In the genomic region with DNA sequence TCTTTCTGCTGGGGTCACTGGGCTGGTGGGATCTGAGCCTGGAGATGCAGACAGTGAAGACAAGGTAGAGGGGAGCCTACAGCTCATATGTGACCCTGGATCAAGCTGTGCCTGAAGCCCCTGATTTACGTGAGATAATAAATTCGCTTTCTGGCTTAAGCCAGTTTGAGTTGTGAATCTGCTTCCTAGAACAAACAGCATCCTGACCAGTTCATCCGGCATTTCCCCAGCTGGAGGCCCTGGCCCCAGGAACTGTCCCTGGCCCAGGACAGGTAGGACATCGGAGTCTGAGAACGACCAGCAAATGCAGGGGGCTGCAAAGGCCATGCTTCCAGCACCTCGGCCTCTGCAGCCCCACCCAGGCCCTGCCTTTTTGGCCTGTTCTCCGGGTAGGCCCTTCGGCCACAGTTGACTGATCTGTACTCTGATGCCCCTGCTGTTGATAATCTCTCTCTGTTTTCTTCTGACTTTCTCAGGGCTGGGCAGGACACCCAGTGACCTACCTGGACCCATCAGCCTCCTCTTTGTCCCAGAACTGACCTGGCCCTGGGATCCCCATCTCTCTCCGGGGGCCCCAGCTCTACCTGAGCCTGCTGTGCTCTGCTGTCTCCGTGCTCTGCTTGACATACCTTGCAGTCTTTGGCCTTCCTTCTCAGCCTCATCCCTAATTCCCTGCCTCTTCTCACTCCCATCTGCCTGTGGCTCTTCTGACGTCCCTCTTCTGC, we compare ENCODE assay signal across 23 cellular contexts. TPM values are rescaled to one million over a fixed set of nuclear protein-coding genes. Genes with fewer than 3 reads are reported as not detected.
DNase-seq lines count a peak whose midpoint lies in the region; ATAC-seq and TF ChIP-seq lines count a peak whose summit lies in the region.
"Had no signal": no experiment of that assay in that cellular context is flagged by ENCODE, and none has a peak within 500 bp of the region (broad histone marks: within the 10 kb centered on the region; RNA-seq: fewer than 3 reads in every experiment).

No MANE protein-coding gene starts in this region.

- H3K9me3 Mint-ChIP-seq in activated naive CD4-positive, alpha-beta T cell treated with anti-CD3 and anti-CD28 coated beads, Interleukin-2, amount 10 ng/mL, durations not matched to agents 7 days and 5 days, result no peaks in the 10 kb centered on the region
- no peaks in the 10 kb centered on the region for H3K9me3 Mint-ChIP-seq in activated naive CD4-positive, alpha-beta T cell treated with anti-CD3 and anti-CD28 coated beads for 36 hours
- no peaks in the 10 kb centered on the region for H3K9me3 Mint-ChIP-seq in activated naive CD8-positive, alpha-beta T cell treated with anti-CD3 and anti-CD28 coated beads, Interleukin-2, amount 50 U/mL, for 24 hours
- H3K9me3 Mint-ChIP-seq: activated naive CD4-positive, alpha-beta T cell treated with anti-CD3 and anti-CD28 coated beads, Interleukin-2, amount 50 U/mL, for 24 hours; CD4-positive, alpha-beta T cell; mesothelial cell of epicardium; nephron progenitor cell had no signal

- H4K20me1 ChIP-seq in hepatocyte (ENCODE audit: insufficient read depth, poor library complexity, severe bottlenecking), result no peaks in the 10 kb centered on the region

- no peak for TF ChIP-seq CTCF in hepatocyte (IDR thresholded peaks at IDR 0.05; ENCODE audit: poor library complexity)
- no peak for TF ChIP-seq CTCF in vagina (IDR thresholded peaks at IDR 0.05)

- peaks cover 21% of the 10 kb centered on the region for H3K4me1 Mint-ChIP-seq in activated naive CD4-positive, alpha-beta T cell treated with anti-CD3 and anti-CD28 coated beads, Interleukin-2, amount 10 ng/mL, durations not matched to agents 7 days and 5 days
- peaks cover 17% of the 10 kb centered on the region for H3K4me1 Mint-ChIP-seq in activated naive CD4-positive, alpha-beta T cell treated with anti-CD3 and anti-CD28 coated beads for 36 hours (ENCODE audit: low read depth)
- peaks cover 16% of the 10 kb centered on the region for H3K4me1 Mint-ChIP-seq in activated naive CD8-positive, alpha-beta T cell treated with anti-CD3 and anti-CD28 coated beads, Interleukin-2, amount 50 U/mL, for 24 hours

- H3K36me3 ChIP-seq in hepatocyte (replicated peaks; ENCODE audit: insufficient read depth, low read depth) (no peaks in the 10 kb centered on the region), vagina (peaks cover 0 to 17% of the 10 kb centered on the region in 2 donors)

- no peak overlapping the region for H3K4me2 ChIP-seq in hepatocyte

- ATAC-seq in activated naive CD8-positive, alpha-beta T cell treated with anti-CD3 and anti-CD28 coated beads, Interleukin-2, amount 50 U/mL, for 24 hours, result no peak
- ATAC-seq in left lobe of liver, result no peak
- ATAC-seq: body of pancreas had no signal

- H3K27ac Mint-ChIP-seq in activated naive CD4-positive, alpha-beta T cell treated with anti-CD3 and anti-CD28 coated beads, Interleukin-2, amount 10 ng/mL, durations not matched to agents 7 days and 5 days, result peak overlapping the region; percentile 43
- no peak overlapping the region for H3K27ac Mint-ChIP-seq in activated naive CD4-positive, alpha-beta T cell treated with anti-CD3 and anti-CD28 coated beads for 36 hours
- H3K27ac Mint-ChIP-seq in activated naive CD8-positive, alpha-beta T cell treated with anti-CD3 and anti-CD28 coated beads, Interleukin-2, amount 50 U/mL, for 24 hours, result peak overlapping the region; percentile 53
- H3K27ac Mint-ChIP-seq: CD4-positive, alpha-beta T cell; mesothelial cell of epicardium; nephron progenitor cell had no signal

- H3K9me2 ChIP-seq in hepatocyte (replicated peaks; ENCODE audit: insufficient read depth), result no peaks in the 10 kb centered on the region

- H3K79me2 ChIP-seq in hepatocyte, result peaks cover 9% of the 10 kb centered on the region

- no peak overlapping the region for H3K4me3 Mint-ChIP-seq in activated naive CD4-positive, alpha-beta T cell treated with anti-CD3 and anti-CD28 coated beads, Interleukin-2, amount 10 ng/mL, durations not matched to agents 7 days and 5 days
- no peak overlapping the region for H3K4me3 Mint-ChIP-seq in activated naive CD4-positive, alpha-beta T cell treated with anti-CD3 and anti-CD28 coated beads for 36 hours
- H3K4me3 Mint-ChIP-seq in activated naive CD8-positive, alpha-beta T cell treated with anti-CD3 and anti-CD28 coated beads, Interleukin-2, amount 50 U/mL, for 24 hours, result no peak overlapping the region
- H3K4me3 Mint-ChIP-seq: activated naive CD4-positive, alpha-beta T cell treated with anti-CD3 and anti-CD28 coated beads, Interleukin-2, amount 50 U/mL, for 24 hours; CD4-positive, alpha-beta T cell; mesothelial cell of epicardium; nephron progenitor cell had no signal

- H3K9me3 ChIP-seq in hepatocyte (ENCODE audit: low read depth) (no peaks in the 10 kb centered on the region), vagina (no peaks in the 10 kb centered on the region)
- H3K9me3 ChIP-seq: body of pancreas, colonic mucosa had no signal

- CTCF ChIA-PET in activated naive CD4-positive, alpha-beta T cell treated with anti-CD3 and anti-CD28 coated beads, Interleukin-2, amount 10 ng/mL, durations not matched to agents 7 days and 5 days (lab: Charles Lee), result no interaction called here
- CTCF ChIA-PET in activated naive CD4-positive, alpha-beta T cell treated with anti-CD3 and anti-CD28 coated beads for 36 hours (lab: Charles Lee), result no interaction called here

- no peaks in the 10 kb centered on the region for H3K27me3 Mint-ChIP-seq in activated naive CD4-positive, alpha-beta T cell treated with anti-CD3 and anti-CD28 coated beads, Interleukin-2, amount 10 ng/mL, durations not matched to agents 7 days and 5 days
- no peaks in the 10 kb centered on the region for H3K27me3 Mint-ChIP-seq in activated naive CD4-positive, alpha-beta T cell treated with anti-CD3 and anti-CD28 coated beads for 36 hours (ENCODE audit: low read depth)
- H3K27me3 Mint-ChIP-seq in activated naive CD8-positive, alpha-beta T cell treated with anti-CD3 and anti-CD28 coated beads, Interleukin-2, amount 50 U/mL, for 24 hours, result no peaks in the 10 kb centered on the region
- H3K27me3 Mint-ChIP-seq: activated naive CD4-positive, alpha-beta T cell treated with anti-CD3 and anti-CD28 coated beads, Interleukin-2, amount 50 U/mL, for 24 hours; CD4-positive, alpha-beta T cell had no signal

- H2AFZ ChIP-seq in hepatocyte, result no peak overlapping the region

- H3K36me3 Mint-ChIP-seq in activated naive CD4-positive, alpha-beta T cell treated with anti-CD3 and anti-CD28 coated beads, Interleukin-2, amount 10 ng/mL, durations not matched to agents 7 days and 5 days, result peaks cover 40% of the 10 kb centered on the region
- H3K36me3 Mint-ChIP-seq in activated naive CD4-positive, alpha-beta T cell treated with anti-CD3 and anti-CD28 coated beads for 36 hours (ENCODE audit: low read depth), result peaks cover 11% of the 10 kb centered on the region
- H3K36me3 Mint-ChIP-seq in activated naive CD8-positive, alpha-beta T cell treated with anti-CD3 and anti-CD28 coated beads, Interleukin-2, amount 50 U/mL, for 24 hours (ENCODE audit: low read depth), result peaks cover 33% of the 10 kb centered on the region

- DNase-seq in activated naive CD4-positive, alpha-beta T cell treated with anti-CD3 and anti-CD28 coated beads, Interleukin-2, amount 10 ng/mL, durations not matched to agents 7 days and 5 days, result no peak
- DNase-seq in activated naive CD4-positive, alpha-beta T cell treated with anti-CD3 and anti-CD28 coated beads for 36 hours, result no peak
- DNase-seq in activated naive CD8-positive, alpha-beta T cell treated with anti-CD3 and anti-CD28 coated beads, Interleukin-2, amount 50 U/mL, for 24 hours, result no peak
- DNase-seq in hepatocyte (ENCODE audit: low spot score) (no peak), vagina (ENCODE audit: extremely low spot score in 2 of 2) (no peak), left lobe of liver (ENCODE audit: low spot score) (no peak), hippocampal formation (lab: John Stamatoyannopoulos, UW) (no peak), GDM1 (lab: John Stamatoyannopoulos, UW) (no peak)
- DNase-seq: activated CD4-positive, alpha-beta T cell treated with anti-CD3 and anti-CD28 coated beads for 48 hours; body of pancreas; CD4-positive, alpha-beta T cell; colonic mucosa; DND-41; kidney glomerular epithelial cell; NCI-H1105; NCI-H524 treated with DMSO at 0.1 percent for 48 hours; nephron progenitor cell had no signal

- intact Hi-C loops in activated naive CD4-positive, alpha-beta T cell treated with anti-CD3 and anti-CD28 coated beads for 36 hours (cut with micrococcal nuclease), result no loop called here
- intact Hi-C loops in vagina (cut with DNase I), result no loop called here

- H3K4me3 ChIP-seq in hepatocyte (no peak overlapping the region), vagina (no peak overlapping the region)
- H3K4me3 ChIP-seq: body of pancreas, colonic mucosa had no signal

- TF ChIP-seq POLR2A in vagina (IDR thresholded peaks at IDR 0.05), result no peak

- H3K27me3 ChIP-seq in hepatocyte (no peaks in the 10 kb centered on the region), vagina (no peaks in the 10 kb centered on the region)
- H3K27me3 ChIP-seq: body of pancreas, colonic mucosa had no signal

- H3K4me1 ChIP-seq in hepatocyte (ENCODE audit: insufficient read depth), result peaks cover 16% of the 10 kb centered on the region
- peaks cover 8% of the 10 kb centered on the region for H3K4me1 ChIP-seq in vagina
- H3K4me1 ChIP-seq: body of pancreas, colonic mucosa had no signal

- WGBS in hepatocyte (ENCODE audit: low lambda C conversion rate, missing lambda C conversion rate), result 97% methylated on average over 11 of the region's 11 CpGs

- H3K27ac ChIP-seq in hepatocyte (peak overlapping the region; percentile 80), vagina (peak overlapping the region; percentile 26)
- H3K27ac ChIP-seq: body of pancreas, colonic mucosa had no signal

RNA-seq across cellular contexts. Expression of gene VSIG10L, which starts 9.5 kb away (rescaled TPM):
- total RNA-seq in activated naive CD4-positive, alpha-beta T cell treated with anti-CD3 and anti-CD28 coated beads for 36 hours, result 1 to 10 TPM; 1.4 to 1.5 TPM
- total RNA-seq in hepatocyte, result 2.5 and 3.4 TPM in 2 replicates
- polyA plus RNA-seq in hepatocyte, result 7.6 and 7.8 TPM in 2 replicates
- total RNA-seq in vagina, result 20.1 TPM
- 1.8 TPM for total RNA-seq in left lobe of liver

RNA-seq across cellular contexts. Expression of gene ETFB, which starts 14.8 kb away (rescaled TPM):
- total RNA-seq in activated naive CD4-positive, alpha-beta T cell treated with anti-CD3 and anti-CD28 coated beads for 36 hours, result 100 to 1,000 TPM; 118 to 128 TPM
- 167 and 190 TPM in 2 replicates for total RNA-seq in hepatocyte
- polyA plus RNA-seq in hepatocyte, result 237 and 248 TPM in 2 replicates
- total RNA-seq in vagina, result 114 TPM
- 378 TPM for total RNA-seq in left lobe of liver

RNA-seq across cellular contexts. Expression of gene CLDND2, which starts 17.4 kb away (rescaled TPM):
- under 1 TPM; 0.72 TPM for total RNA-seq in activated naive CD4-positive, alpha-beta T cell treated with anti-CD3 and anti-CD28 coated beads for 36 hours
- 1.2 TPM in 1 of 2 replicates, not detected in the other for total RNA-seq in hepatocyte
- 6.8 and 7.2 TPM in 2 replicates for polyA plus RNA-seq in hepatocyte
- not detected for total RNA-seq in vagina
- total RNA-seq in left lobe of liver, result not detected
- total RNA-seq: body of pancreas, frontal cortex, pulmonary artery endothelial cell, subcutaneous adipose tissue had no signal
- polyA plus RNA-seq: endothelial cell of umbilical vein had no signal

RNA-seq across cellular contexts. Expression of gene NKG7, which starts 21.0 kb away (rescaled TPM):
- 10 to 100 TPM; 16.3 to 17.5 TPM for total RNA-seq in activated naive CD4-positive, alpha-beta T cell treated with anti-CD3 and anti-CD28 coated beads for 36 hours
- total RNA-seq in hepatocyte (not detected in 2 replicates), vagina (3.4 TPM), left lobe of liver (1.7 TPM)
- 0.44 TPM in 1 of 2 replicates, not detected in the other for polyA plus RNA-seq in hepatocyte
- total RNA-seq: body of pancreas, endothelial cell of umbilical vein, frontal cortex, mesothelial cell of epicardium, pulmonary artery endothelial cell had no signal
- polyA plus RNA-seq: endothelial cell of umbilical vein had no signal

RNA-seq across cellular contexts. Expression of gene LIM2, which starts 36.3 kb away (rescaled TPM):
- not detected for total RNA-seq in activated naive CD4-positive, alpha-beta T cell treated with anti-CD3 and anti-CD28 coated beads for 36 hours
- not detected in 2 replicates for total RNA-seq in hepatocyte
- not detected in 2 replicates for polyA plus RNA-seq in hepatocyte
- total RNA-seq in vagina, result not detected
- not detected for total RNA-seq in left lobe of liver
- total RNA-seq: body of pancreas; CD4-positive, alpha-beta T cell; colonic mucosa; endothelial cell of umbilical vein; frontal cortex; mesothelial cell of epicardium; pulmonary artery endothelial cell; subcutaneous adipose tissue had no signal
- polyA plus RNA-seq: endothelial cell of umbilical vein had no signal
